In genomic region chr4:80313627-80314026, GRCh38 we compare ENCODE assay signal across 39 cellular contexts. TPM values are rescaled to one million over a fixed set of nuclear protein-coding genes. Genes with fewer than 3 reads are reported as not detected.
"Had no signal": no experiment of that assay in that cellular context is flagged by ENCODE, and none has a peak within 500 bp of the region (broad histone marks: within the 10 kb centered on the region; RNA-seq: fewer than 3 reads in every experiment).

No MANE protein-coding gene starts in this region.

- H3K27me3 ChIP-seq: MG63 had no signal

- H3K9me3 ChIP-seq: MG63 had no signal

- H3K36me3 ChIP-seq: MG63 had no signal

- DNase-seq: Karpas-422, Kasumi-1, MG63, MM.1S, MV-4-11, NCI-H1048, NCI-H1092, NCI-H1092 treated with DMSO at 0.1 percent for 48 hours, NCI-H1105, NCI-H1105 treated with DMSO at 0.1 percent for 48 hours, NCI-H1417, NCI-H1417 treated with DMSO at 0.1 percent for 48 hours, NCI-H1436, NCI-H1436 treated with DMSO at 0.1 percent for 48 hours, NCI-H146, NCI-H1694, NCI-H1694 treated with DMSO at 0.1 percent for 48 hours, NCI-H187, NCI-H187 treated with DMSO at 0.1 percent for 48 hours, NCI-H1930, NCI-H2029, NCI-H2029 treated with DMSO at 0.1 percent for 48 hours, NCI-H2081, NCI-H2081 treated with DMSO at 0.1 percent for 48 hours, NCI-H2107, NCI-H2171, NCI-H2171 treated with DMSO at 0.1 percent for 48 hours, NCI-H2227 treated with DMSO at 0.1 percent for 48 hours, NCI-H226, NCI-H345, NCI-H446, NCI-H446 treated with DMSO at 0.1 percent for 48 hours, NCI-H510A treated with DMSO at 0.1 percent for 48 hours, NCI-H524, NCI-H524 treated with DMSO at 0.1 percent for 48 hours, NCI-H526 had no signal

- H3K4me3 ChIP-seq: MG63 had no signal

RNA-seq across cellular contexts. Expression of gene CFAP299, which starts 21.9 kb away (rescaled TPM):
- total RNA-seq: M059J, NCI-H460 had no signal

RNA-seq across cellular contexts. Expression of gene FGF5, which starts 47.2 kb away (rescaled TPM):
- total RNA-seq: MCF 10A, NCI-H460 had no signal
